Comparison of ENCODE assay signal across 26 cellular contexts in genomic region chr13:100473087-100473486, GRCh38.
DNase-seq lines count a peak whose midpoint lies in the region; TF ChIP-seq lines count a peak whose summit lies in the region.
"Had no signal": no experiment of that assay in that cellular context is flagged by ENCODE, and none has a peak within 500 bp of the region (broad histone marks: within the 10 kb centered on the region; RNA-seq: fewer than 3 reads in every experiment).

No MANE protein-coding gene starts in this region.

- peaks cover 13% of the 10 kb centered on the region for H3K4me1 Mint-ChIP-seq in nephron
- H3K4me1 Mint-ChIP-seq: B cell had no signal

- H3K27me3 ChIP-seq in prostate gland (replicated peaks; ENCODE audit: insufficient read depth), result no peaks in the 10 kb centered on the region
- H3K27me3 ChIP-seq: body of pancreas, heart right ventricle, upper lobe of left lung had no signal

- peak; percentile 28 for TF ChIP-seq CTCF in choroid plexus epithelial cell (conservative IDR thresholded peaks at IDR 0.05; ENCODE audit: low read depth, low read length)
- no peak for TF ChIP-seq CTCF in nephron (IDR thresholded peaks at IDR 0.05; ENCODE audit: unreplicated experiment in 3 of 3)
- no peak for TF ChIP-seq CTCF in prostate gland (IDR thresholded peaks at IDR 0.05)

- intact Hi-C loops in prostate gland (cut with DNase I), result no loop called here

- DNase-seq in COR-L47 (lab: John Stamatoyannopoulos, UW), result peak; percentile 13
- DNase-seq in NCI-H1930 (lab: John Stamatoyannopoulos, UW), result peak; percentile 32 to 39
- DNase-seq in choroid plexus epithelial cell (ENCODE audit: low read depth), result peak; percentile 24
- no peak for DNase-seq in stimulated activated CD4-positive, alpha-beta T cell treated with anti-CD3 and anti-CD28 coated beads, Interleukin-2, amount 100 ng/mL, for 48 hours
- no peak for DNase-seq in SW 1271 (lab: John Stamatoyannopoulos, UW)
- DNase-seq in prostate gland (ENCODE audit: low spot score), result no peak
- no peak for DNase-seq in NCI-H526 (lab: John Stamatoyannopoulos, UW)
- DNase-seq: activated CD4-positive, alpha-beta memory T cell treated with anti-CD3 and anti-CD28 coated beads, Interleukin-2, amount 10 ng/mL, durations not matched to agents 7 days and 5 days; activated CD4-positive, CD25-positive, alpha-beta regulatory T cell treated with anti-CD3 and anti-CD28 coated beads, Interleukin-2, amount 50 U/mL, for 72 hours; activated effector memory CD4-positive, alpha-beta T cell treated with anti-CD3 and anti-CD28 coated beads, Interleukin-2, amount 50 U/mL, for 16 hours; body of pancreas; DMS79; effector memory CD4-positive, alpha-beta T cell; foreskin fibroblast; GM23248; heart right ventricle; immature natural killer cell; naive thymus-derived CD4-positive, alpha-beta T cell; NCI-H1694 treated with DMSO at 0.1 percent for 48 hours; NCI-H345; posterior cingulate gyrus; T1000; upper lobe of left lung had no signal

- no peak overlapping the region for H3K4me3 Mint-ChIP-seq in nephron
- H3K4me3 Mint-ChIP-seq: activated CD4-positive, alpha-beta memory T cell treated with anti-CD3 and anti-CD28 coated beads, Interleukin-2, amount 10 ng/mL, durations not matched to agents 7 days and 5 days; B cell; immature natural killer cell; naive thymus-derived CD4-positive, alpha-beta T cell had no signal

- 85% methylated on average over 10 of the region's 10 CpGs for WGBS in prostate gland

- H3K27ac Mint-ChIP-seq in nephron, result peak overlapping the region in 2 of 3 experiments; percentile 37 to 44
- H3K27ac Mint-ChIP-seq: activated CD4-positive, alpha-beta memory T cell treated with anti-CD3 and anti-CD28 coated beads, Interleukin-2, amount 10 ng/mL, durations not matched to agents 7 days and 5 days; B cell; naive thymus-derived CD4-positive, alpha-beta T cell had no signal

- H3K36me3 ChIP-seq in prostate gland, result no peaks in the 10 kb centered on the region
- H3K36me3 ChIP-seq: upper lobe of left lung had no signal

- H3K4me3 ChIP-seq in choroid plexus epithelial cell (ENCODE audit: low read depth, low read length) (no peak overlapping the region), prostate gland (no peak overlapping the region)
- H3K4me3 ChIP-seq: A549, body of pancreas, GM23248, heart right ventricle, upper lobe of left lung had no signal

- H3K27ac ChIP-seq in prostate gland, result no peak overlapping the region
- H3K27ac ChIP-seq: A549, body of pancreas, GM23248, heart right ventricle, upper lobe of left lung had no signal

- H3K36me3 Mint-ChIP-seq in nephron (ENCODE audit: low read depth), result peaks cover 10% of the 10 kb centered on the region

- no peaks in the 10 kb centered on the region for H3K9me3 ChIP-seq in prostate gland
- H3K9me3 ChIP-seq: A549, body of pancreas, heart right ventricle, upper lobe of left lung had no signal

- H3K9me3 Mint-ChIP-seq in nephron, result no peaks in the 10 kb centered on the region
- H3K9me3 Mint-ChIP-seq: activated CD4-positive, alpha-beta memory T cell treated with anti-CD3 and anti-CD28 coated beads, Interleukin-2, amount 10 ng/mL, durations not matched to agents 7 days and 5 days; immature natural killer cell; naive thymus-derived CD4-positive, alpha-beta T cell had no signal

- H3K4me1 ChIP-seq in prostate gland (replicated peaks), result no peaks in the 10 kb centered on the region
- H3K4me1 ChIP-seq: A549, body of pancreas, heart right ventricle, upper lobe of left lung had no signal

- H3K27me3 Mint-ChIP-seq in nephron (ENCODE audit: low read depth), result no peaks in the 10 kb centered on the region
- H3K27me3 Mint-ChIP-seq: activated CD4-positive, alpha-beta memory T cell treated with anti-CD3 and anti-CD28 coated beads, Interleukin-2, amount 10 ng/mL, durations not matched to agents 7 days and 5 days; B cell had no signal

- no peak for TF ChIP-seq POLR2A in prostate gland (IDR thresholded peaks at IDR 0.05)

Comparison
In these comparisons a context has a peak if more than half of its experiments do, and no peak if none do; other contexts are left out.
1. DNase-seq: peak in COR-L47 (single experiment), NCI-H1930 (2 of 2) and choroid plexus epithelial cell (single experiment); none in stimulated activated CD4-positive, alpha-beta T cell treated with anti-CD3 and anti-CD28 coated beads, Interleukin-2, amount 100 ng/mL, for 48 hours (0 of 2), SW 1271 (0 of 2), prostate gland (single experiment) and NCI-H526 (0 of 2).